1 cellular context compared by ENCODE assay signal in genomic region chr5:125412051-125412560, GRCh38.
TF ChIP-seq lines count a peak whose summit lies in the region.

No MANE protein-coding gene starts in this region.

TF ChIP-seq in SK-N-SH, 30 proteins besides CTCF, POLR2A, EP300 and RAD21 (continued from another document):
- TF ChIP-seq TAF1 (IDR thresholded peaks at IDR 0.05; ENCODE audit: borderline replicate concordance, low read depth, low read length) (no peak), JUND (IDR thresholded peaks at IDR 0.05) (no peak), SMC3 (IDR thresholded peaks at IDR 0.05; ENCODE audit: low read depth, low read length) (no peak), FOSL2 (IDR thresholded peaks at IDR 0.05; ENCODE audit: borderline replicate concordance, low read depth) (no peak), MXI1 (IDR thresholded peaks at IDR 0.05; ENCODE audit: low read depth, low read length) (no peak)
